30 cellular contexts compared by ENCODE assay signal in genomic region chr1:239725933-239726332, GRCh38.
"Had no signal": no experiment of that assay in that cellular context is flagged by ENCODE, and none has a peak within 500 bp of the region (broad histone marks: within the 10 kb centered on the region; RNA-seq: fewer than 3 reads in every experiment).

No MANE protein-coding gene starts in this region.

- H3K27ac ChIP-seq: ascending aorta, brain microvascular endothelial cell, coronary artery, dorsolateral prefrontal cortex, foreskin keratinocyte, gastrocnemius medialis, heart left ventricle had no signal

- H3K9me3 Mint-ChIP-seq: activated CD4-positive, alpha-beta memory T cell treated with anti-CD3 and anti-CD28 coated beads, Interleukin-2, amount 10 ng/mL, durations not matched to agents 7 days and 5 days; activated T-helper 1 cell treated with anti-CD3 and anti-CD28 coated beads, Interleukin-12 subunit alpha, Interleukin-12 subunit beta, Interleukin-2, Interleukin-4 antibody, amounts not matched to agents 30 ng/mL and 10 ng/mL and 1 ng/mL, durations not matched to agents 14 hours and 24 hours and 36 hours; central memory CD8-positive, alpha-beta T cell; dendritic cell treated with granulocyte-macrophage colony-stimulating factor and Interleukin-4, amounts not matched to agents 40 ng/mL and 50 ng/mL, for 4 days; endodermal cell; WTC11 had no signal

- H3K27me3 Mint-ChIP-seq: activated CD4-positive, alpha-beta memory T cell treated with anti-CD3 and anti-CD28 coated beads, Interleukin-2, amount 10 ng/mL, durations not matched to agents 7 days and 5 days; activated CD4-positive, alpha-beta T cell treated with anti-CD3 and anti-CD28 coated beads, Interleukin-2, amount 10 ng/mL, durations not matched to agents 7 days and 5 days; activated CD8-positive, alpha-beta memory T cell treated with anti-CD3 and anti-CD28 coated beads, Interleukin-2, amount 10 ng/mL, durations not matched to agents 7 days and 5 days; activated naive CD4-positive, alpha-beta T cell treated with anti-CD3 and anti-CD28 coated beads, Interleukin-2, amount 10 ng/mL, durations not matched to agents 7 days and 5 days; activated naive CD8-positive, alpha-beta T cell treated with anti-CD3 and anti-CD28 coated beads, Interleukin-2, amount 10 ng/mL, durations not matched to agents 7 days and 5 days; central memory CD8-positive, alpha-beta T cell; dendritic cell treated with granulocyte-macrophage colony-stimulating factor and Interleukin-4, amounts not matched to agents 40 ng/mL and 50 ng/mL, for 4 days had no signal

- H3K27ac Mint-ChIP-seq: activated CD4-positive, alpha-beta memory T cell treated with anti-CD3 and anti-CD28 coated beads, Interleukin-2, amount 10 ng/mL, durations not matched to agents 7 days and 5 days; activated CD4-positive, alpha-beta T cell treated with anti-CD3 and anti-CD28 coated beads, Interleukin-2, amount 10 ng/mL, durations not matched to agents 7 days and 5 days; activated CD8-positive, alpha-beta memory T cell treated with anti-CD3 and anti-CD28 coated beads, Interleukin-2, amount 10 ng/mL, durations not matched to agents 7 days and 5 days; activated naive CD4-positive, alpha-beta T cell treated with anti-CD3 and anti-CD28 coated beads, Interleukin-2, amount 10 ng/mL, durations not matched to agents 7 days and 5 days; activated naive CD4-positive, alpha-beta T cell treated with anti-CD3 and anti-CD28 coated beads, Interleukin-2, amount 50 U/mL, for 72 hours; activated naive CD8-positive, alpha-beta T cell treated with anti-CD3 and anti-CD28 coated beads, Interleukin-2, amount 10 ng/mL, durations not matched to agents 7 days and 5 days; activated T-helper 1 cell treated with anti-CD3 and anti-CD28 coated beads, Interleukin-12 subunit alpha, Interleukin-12 subunit beta, Interleukin-2, Interleukin-4 antibody, amounts not matched to agents 30 ng/mL and 10 ng/mL and 1 ng/mL, durations not matched to agents 14 hours and 24 hours and 36 hours; dendritic cell treated with granulocyte-macrophage colony-stimulating factor and Interleukin-4, amounts not matched to agents 40 ng/mL and 50 ng/mL, for 4 days; endodermal cell; WTC11 had no signal

- H3K4me3 Mint-ChIP-seq: activated CD4-positive, alpha-beta memory T cell treated with anti-CD3 and anti-CD28 coated beads, Interleukin-2, amount 10 ng/mL, durations not matched to agents 7 days and 5 days; activated CD4-positive, alpha-beta T cell treated with anti-CD3 and anti-CD28 coated beads, Interleukin-2, amount 10 ng/mL, durations not matched to agents 7 days and 5 days; activated CD8-positive, alpha-beta memory T cell treated with anti-CD3 and anti-CD28 coated beads, Interleukin-2, amount 10 ng/mL, durations not matched to agents 7 days and 5 days; activated naive CD4-positive, alpha-beta T cell treated with anti-CD3 and anti-CD28 coated beads, Interleukin-2, amount 10 ng/mL, durations not matched to agents 7 days and 5 days; activated naive CD8-positive, alpha-beta T cell treated with anti-CD3 and anti-CD28 coated beads, Interleukin-2, amount 10 ng/mL, durations not matched to agents 7 days and 5 days; activated T-helper 1 cell treated with anti-CD3 and anti-CD28 coated beads, Interleukin-12 subunit alpha, Interleukin-12 subunit beta, Interleukin-2, Interleukin-4 antibody, amounts not matched to agents 30 ng/mL and 10 ng/mL and 1 ng/mL, durations not matched to agents 14 hours and 24 hours and 36 hours; central memory CD8-positive, alpha-beta T cell; dendritic cell treated with granulocyte-macrophage colony-stimulating factor and Interleukin-4, amounts not matched to agents 40 ng/mL and 50 ng/mL, for 4 days; endodermal cell; WTC11 had no signal

- ATAC-seq: activated CD8-positive, alpha-beta memory T cell treated with anti-CD3 and anti-CD28 coated beads, Interleukin-2, amount 10 ng/mL, durations not matched to agents 7 days and 5 days; activated naive CD4-positive, alpha-beta T cell treated with anti-CD3 and anti-CD28 coated beads, Interleukin-2, amount 50 U/mL, for 72 hours; foreskin keratinocyte; gastrocnemius medialis; heart left ventricle; WTC11 had no signal

- H3K36me3 Mint-ChIP-seq: activated naive CD4-positive, alpha-beta T cell treated with anti-CD3 and anti-CD28 coated beads, Interleukin-2, amount 10 ng/mL, durations not matched to agents 7 days and 5 days; WTC11 had no signal

- DNase-seq: activated CD4-positive, alpha-beta memory T cell treated with anti-CD3 and anti-CD28 coated beads, Interleukin-2, amount 10 ng/mL, durations not matched to agents 7 days and 5 days; activated CD4-positive, alpha-beta T cell treated with anti-CD3 and anti-CD28 coated beads for 1 hour; activated CD4-positive, alpha-beta T cell treated with anti-CD3 and anti-CD28 coated beads for 4 hours; activated CD4-positive, alpha-beta T cell treated with anti-CD3 and anti-CD28 coated beads, Interleukin-2, amount 10 ng/mL, durations not matched to agents 7 days and 5 days; activated CD4-positive, alpha-beta T cell treated with anti-CD3 and anti-CD28 coated beads, Interleukin-2, amount 50 U/mL, for 4 hours; activated CD8-positive, alpha-beta memory T cell treated with anti-CD3 and anti-CD28 coated beads, Interleukin-2, amount 10 ng/mL, durations not matched to agents 7 days and 5 days; activated CD8-positive, alpha-beta memory T cell treated with anti-CD3 and anti-CD28 coated beads, Interleukin-2, amount 50 U/mL, for 4 hours; activated gamma-delta T cell; activated naive CD4-positive, alpha-beta T cell; activated naive CD4-positive, alpha-beta T cell treated with anti-CD3 and anti-CD28 coated beads, Interleukin-2, amount 10 ng/mL, durations not matched to agents 7 days and 5 days; activated naive CD8-positive, alpha-beta T cell treated with anti-CD3 and anti-CD28 coated beads, Interleukin-2, amount 10 ng/mL, durations not matched to agents 7 days and 5 days; activated T-cell treated with anti-CD3 and anti-CD28 coated beads, Interleukin-2, amount 50 U/mL, for 1 hour; activated T-cell treated with anti-CD3 and anti-CD28 coated beads, Interleukin-2, amount 50 U/mL, for 48 hours; brain microvascular endothelial cell; dorsolateral prefrontal cortex; effector memory CD4-positive, alpha-beta T cell; endodermal cell; erythroblast; foreskin keratinocyte; gastrocnemius medialis; glutamatergic neuron; heart left ventricle; T-helper 2 cell had no signal
